In the genomic region with DNA sequence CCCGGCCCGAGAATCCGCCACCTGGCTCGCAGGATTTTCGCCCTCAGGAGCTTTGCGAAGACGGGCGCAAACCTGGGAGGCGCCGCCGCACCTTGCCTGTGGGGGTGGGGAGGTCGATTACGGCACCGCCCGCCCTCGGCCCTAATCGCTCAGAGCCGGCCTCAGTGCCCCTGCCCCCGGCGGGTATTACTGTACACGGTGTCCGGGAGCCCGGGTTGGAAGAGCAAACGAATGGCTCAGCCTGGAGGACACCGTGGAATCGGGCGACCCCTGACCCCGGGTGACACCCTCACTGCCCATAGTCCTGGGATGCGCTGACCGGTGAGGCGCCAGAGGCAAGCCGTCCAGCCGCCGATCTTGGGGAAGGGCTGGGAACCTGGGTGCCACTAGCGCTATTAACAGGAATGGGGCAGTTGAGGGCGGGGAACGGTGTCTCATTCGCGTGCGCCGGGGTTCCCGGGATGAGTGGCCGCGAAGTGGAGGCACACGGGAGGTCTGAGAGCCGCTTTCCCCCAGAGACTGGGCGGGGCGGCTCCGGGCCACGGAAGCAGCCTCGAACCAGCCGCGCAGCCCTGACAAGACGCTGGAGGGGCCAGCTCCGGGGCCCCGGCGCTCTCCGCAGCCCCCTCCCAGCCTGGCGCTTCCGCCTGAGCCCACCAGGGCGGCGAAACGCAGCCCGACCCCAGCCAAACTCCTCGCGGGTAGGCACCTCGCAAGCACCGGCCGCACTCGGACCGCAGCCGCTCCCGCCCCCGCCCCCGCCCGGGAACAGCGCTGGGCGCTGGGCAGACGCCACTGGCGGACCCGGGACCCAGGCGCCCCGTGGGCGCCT, we compare ENCODE assay signal across 7 cellular contexts.
A peak's percentile ranks its signal among the peaks of the same experiment; 100 is the strongest.
DNase-seq lines count a peak whose midpoint lies in the region; TF ChIP-seq lines count a peak whose summit lies in the region.

No MANE protein-coding gene starts in this region.

- H4K8ac ChIP-seq in neuronal stem cell (ENCODE audit: low read depth, low read length) = no peak overlapping the region

- peak overlapping the region; percentile 14 for H2BK12ac ChIP-seq in neuronal stem cell (ENCODE audit: low read length)

- H2BK120ac ChIP-seq in neuronal stem cell (ENCODE audit: low read depth, low read length) = no peak overlapping the region

- no peak overlapping the region for H3K4ac ChIP-seq in neuronal stem cell (ENCODE audit: low read length)

- TF ChIP-seq CTCF in GM12875 (IDR thresholded peaks at IDR 0.05; ENCODE audit: borderline replicate concordance, insufficient read depth, low read depth, low read length) (0 out of 2 replicates have a peak, but pooled peaks have one; percentile 12), breast epithelium (IDR thresholded peaks at IDR 0.05) (no peak)

- peak overlapping the region; percentile 39 for H2BK15ac ChIP-seq in neuronal stem cell (ENCODE audit: low read length)

- H3K18ac ChIP-seq in neuronal stem cell (ENCODE audit: low read length) = peak overlapping the region; percentile 90

- H3K9ac ChIP-seq in neuronal stem cell (ENCODE audit: low read depth, low read length, poor library complexity) = peak overlapping the region; percentile 52

- no peaks in the 10 kb centered on the region for H3K79me1 ChIP-seq in neuronal stem cell (ENCODE audit: low read depth, low read length)

- intact Hi-C loops in breast epithelium (cut with DNase I; ENCODE audit: low total_unique reads) = no loop called here

- H3K4me1 ChIP-seq in breast epithelium = peaks cover 3 to 16% of the 10 kb centered on the region in 2 donors
- H3K4me1 ChIP-seq in neuronal stem cell (ENCODE audit: control insufficient read depth in 2 of 2, insufficient read depth in 1 of 2, low read depth in 1 of 2, low read length in 2 of 2) = peaks cover 2 to 12% of the 10 kb centered on the region in 2 donors

- in situ Hi-C loops in KBM-7 (cut with MboI; ENCODE audit: low pct_unique_long_range_greater_than_20kb, low sequenced_read_pairs) = no loop called here

- H2BK5ac ChIP-seq in neuronal stem cell (ENCODE audit: low read length) = no peak overlapping the region

- peak overlapping the region; percentile 81 for H2AFZ ChIP-seq in neuronal stem cell (ENCODE audit: low read length)

- H3K27ac ChIP-seq in breast epithelium (peak overlapping the region; percentile 72 to 83), neuronal stem cell (replicated peaks; ENCODE audit: low read length) (no peak overlapping the region)

- H3K36me3 ChIP-seq in breast epithelium (no peaks in the 10 kb centered on the region), neuronal stem cell (replicated peaks in 1 of 2; ENCODE audit: control insufficient read depth in 2 of 2, insufficient read depth in 2 of 2, low read length in 2 of 2) (no peaks in the 10 kb centered on the region)

- H3K14ac ChIP-seq in neuronal stem cell (ENCODE audit: low read length) = no peak overlapping the region

- H3K4me3 ChIP-seq in GM12875 (ENCODE audit: low read depth, low read length) (peak overlapping the region; percentile 58), breast epithelium (peak overlapping the region; percentile 24 to 73 (median 71)), neuronal stem cell (ENCODE audit: low read length in 2 of 2) (no peak overlapping the region)

- H4K91ac ChIP-seq in neuronal stem cell (ENCODE audit: low read depth, low read length, poor library complexity) = no peak overlapping the region

- peak overlapping the region; percentile 77 for H3K23ac ChIP-seq in neuronal stem cell (ENCODE audit: low read depth, low read length, poor library complexity)

- H3K4me2 ChIP-seq in neuronal stem cell (ENCODE audit: insufficient read depth, low read length, poor library complexity, severe bottlenecking) = peak overlapping the region; percentile 60

- DNase-seq in KBM-7 (peak; percentile 38), breast epithelium (ENCODE audit: low spot score in 2 of 2) (no peak), neuronal stem cell (ENCODE audit: low spot score) (no peak), NCI-H128 (lab: John Stamatoyannopoulos, UW; ENCODE audit: unreplicated experiment) (no peak)
- no peak for DNase-seq in effector CD8-positive, alpha-beta T cell (lab: John Stamatoyannopoulos, UW)
- DNase-seq in central memory CD4-positive, alpha-beta T cell = no peak

- WGBS in neuronal stem cell (ENCODE audit: extremely low coverage in 2 of 2, insufficient read length in 2 of 2, insufficient replicate concordance in 1 of 2), 2 donors = no CpG with 5 or more reads among the region's 84 CpGs

- no peaks in the 10 kb centered on the region for H3K9me3 ChIP-seq in breast epithelium
- H3K9me3 ChIP-seq in neuronal stem cell (replicated peaks in 1 of 2; ENCODE audit: control insufficient read depth in 2 of 2, insufficient read depth in 1 of 2, low read depth in 1 of 2, low read length in 2 of 2) = peaks cover 4 to 8% of the 10 kb centered on the region in 2 donors

- H2AK5ac ChIP-seq in neuronal stem cell (ENCODE audit: low read depth, low read length) = peak overlapping the region; percentile 6

- TF ChIP-seq POLR2A in breast epithelium (IDR thresholded peaks at IDR 0.05) = no peak

- H3K27me3 ChIP-seq in breast epithelium (peaks cover 6 to 64% of the 10 kb centered on the region in 2 donors), neuronal stem cell (ENCODE audit: control insufficient read depth in 3 of 3, insufficient read depth in 3 of 3, low read depth in 1 of 3, low read length in 3 of 3) (peaks cover 61 to 99% (median 94%) of the 10 kb centered on the region in 3 experiments)

Comparison
In these comparisons a context has a peak if more than half of its experiments do, and no peak if none do; other contexts are left out.
1. H3K4me3 ChIP-seq: peak in GM12875 (single experiment) and breast epithelium (3 of 3); none in neuronal stem cell (0 of 2).